ENCODE assay signal across 17 cellular contexts in the genomic region with DNA sequence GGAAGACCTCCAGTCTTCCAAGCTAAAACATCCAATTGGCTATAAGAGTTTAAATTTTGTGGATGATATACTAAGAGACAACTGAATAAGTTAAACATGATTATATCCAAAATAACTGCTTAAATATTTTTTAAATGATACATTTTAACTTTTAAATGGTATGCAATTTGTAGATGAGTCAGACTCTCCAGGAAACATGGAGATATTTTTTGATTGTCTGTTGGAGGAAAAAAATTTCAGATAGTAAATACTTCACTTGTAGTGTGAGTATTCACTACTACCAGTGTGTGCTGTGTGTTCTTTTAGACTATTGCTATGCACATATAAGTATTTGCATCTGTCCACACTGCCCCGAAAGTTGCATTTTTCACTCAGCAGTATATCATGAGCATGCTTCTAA.
"Had no signal": no experiment of that assay in that cellular context is flagged by ENCODE, and none has a peak within 500 bp of the region (broad histone marks: within the 10 kb centered on the region; RNA-seq: fewer than 3 reads in every experiment).

No MANE protein-coding gene starts in this region.

- ATAC-seq: psoas muscle, right lobe of liver had no signal

- DNase-seq: activated CD4-positive, alpha-beta memory T cell treated with anti-CD3 and anti-CD28 coated beads, Interleukin-2, amount 10 ng/mL, durations not matched to agents 7 days and 5 days; activated naive CD8-positive, alpha-beta T cell treated with anti-CD3 and anti-CD28 coated beads, Interleukin-2, amount 10 ng/mL, durations not matched to agents 7 days and 5 days; colonic mucosa; erythroblast; foreskin melanocyte; head of caudate nucleus; islet precursor cell; left ventricle myocardium inferior; mesenchymal stem cell; nephron progenitor cell; psoas muscle; right lobe of liver; stimulated activated CD4-positive, alpha-beta T cell treated with anti-CD3 and anti-CD28 coated beads, Interleukin-2, amount 100 ng/mL, for 24 hours; stimulated activated naive CD4-positive, alpha-beta T cell; trophoblast cell had no signal

- H3K27me3 ChIP-seq: ascending aorta, cardiac muscle cell, colonic mucosa, right lobe of liver had no signal

- H3K36me3 ChIP-seq: colonic mucosa had no signal

- H3K9me3 ChIP-seq: ascending aorta, colonic mucosa, left ventricle myocardium inferior, psoas muscle, right lobe of liver had no signal

- H3K4me1 ChIP-seq: ascending aorta, colonic mucosa, right lobe of liver had no signal

- H3K4me3 ChIP-seq: ascending aorta, cardiac muscle cell, colonic mucosa, left ventricle myocardium inferior, psoas muscle, right lobe of liver had no signal

- H3K27ac ChIP-seq: ascending aorta, cardiac muscle cell, colonic mucosa, left ventricle myocardium inferior, right lobe of liver had no signal
